ENCODE assay signal across 21 cellular contexts in genomic region chr17:10304758-10305300, GRCh38.
DNase-seq lines count a peak whose midpoint lies in the region; ATAC-seq and TF ChIP-seq lines count a peak whose summit lies in the region.
"Had no signal": no experiment of that assay in that cellular context is flagged by ENCODE, and none has a peak within 500 bp of the region (broad histone marks: within the 10 kb centered on the region; RNA-seq: fewer than 3 reads in every experiment).

No MANE protein-coding gene starts in this region.

- TF ChIP-seq POLR2A in uterus (IDR thresholded peaks at IDR 0.05) = no peak

- H3K27me3 ChIP-seq in HUES64 (ENCODE audit: insufficient read depth, low read length) (no peaks in the 10 kb centered on the region), uterus (no peaks in the 10 kb centered on the region), aorta (ENCODE audit: control insufficient read depth in 1 of 2, insufficient read depth in 2 of 2, low read length in 1 of 2) (no peaks in the 10 kb centered on the region)
- H3K27me3 ChIP-seq: BE2C; BLaER1 treated with 17β-estradiol and CSF1 and Interleukin-3, amounts not matched to agents 10 nM and 100 nM had no signal

- no peaks in the 10 kb centered on the region for H3K9me3 ChIP-seq in HUES64 (ENCODE audit: insufficient read depth, low read depth, low read length)
- no peaks in the 10 kb centered on the region for H3K9me3 ChIP-seq in uterus
- H3K9me3 ChIP-seq in aorta (ENCODE audit: control insufficient read depth, low read length) = no peaks in the 10 kb centered on the region
- H3K9me3 ChIP-seq: BE2C had no signal

- no peaks in the 10 kb centered on the region for H3K4me1 Mint-ChIP-seq in osteocyte (ENCODE audit: unreplicated experiment)
- H3K4me1 Mint-ChIP-seq: CD14-positive monocyte; CD8-positive, alpha-beta memory T cell had no signal

- ATAC-seq in GM21786 (IDR thresholded peaks at IDR 0.05; ENCODE audit: unreplicated experiment) (no peak), aorta (ENCODE audit: low FRiP score) (no peak)
- ATAC-seq: A549, HCT116 had no signal

- no peaks in the 10 kb centered on the region for H3K27me3 Mint-ChIP-seq in osteocyte (ENCODE audit: unreplicated experiment)
- H3K27me3 Mint-ChIP-seq: CD4-positive, alpha-beta T cell had no signal

- H3K4me1 ChIP-seq in HUES64 (ENCODE audit: insufficient read depth, low read length) = peaks cover 15% of the 10 kb centered on the region
- H3K4me1 ChIP-seq in uterus = no peaks in the 10 kb centered on the region
- no peaks in the 10 kb centered on the region for H3K4me1 ChIP-seq in aorta (ENCODE audit: control insufficient read depth in 1 of 2, insufficient read depth in 2 of 2, low read length in 2 of 2)
- H3K4me1 ChIP-seq: A549; BE2C; BLaER1 treated with 17β-estradiol and CSF1 and Interleukin-3, amounts not matched to agents 10 nM and 100 nM had no signal

- no peak for TF ChIP-seq CTCF in osteocyte (IDR thresholded peaks at IDR 0.05)
- no peak for TF ChIP-seq CTCF in uterus (IDR thresholded peaks at IDR 0.05)

- H3K27ac ChIP-seq in HUES64 (ENCODE audit: low read depth, low read length) = peak overlapping the region; percentile 3; the same call in 1 of the 2 replicates
- peak overlapping the region; percentile 28 to 29 for H3K27ac ChIP-seq in uterus
- no peak overlapping the region for H3K27ac ChIP-seq in aorta (ENCODE audit: low read depth in 1 of 2, low read length in 2 of 2)
- H3K27ac ChIP-seq: A549; BLaER1 treated with 17β-estradiol and CSF1 and Interleukin-3, amounts not matched to agents 10 nM and 100 nM; GM23248 had no signal

- H3K4me3 ChIP-seq in HUES64 (ENCODE audit: low read length) (no peak overlapping the region), uterus (no peak overlapping the region), aorta (ENCODE audit: low read length in 2 of 2) (no peak overlapping the region)
- H3K4me3 ChIP-seq: A549; BLaER1 treated with 17β-estradiol and CSF1 and Interleukin-3, amounts not matched to agents 10 nM and 100 nM; GM23248 had no signal

- H3K36me3 ChIP-seq in HUES64 (ENCODE audit: insufficient read depth, low read length) (no peaks in the 10 kb centered on the region), uterus (no peaks in the 10 kb centered on the region), aorta (ENCODE audit: control insufficient read depth in 1 of 2, insufficient read depth in 2 of 2, low read length in 1 of 2) (no peaks in the 10 kb centered on the region)
- H3K36me3 ChIP-seq: BE2C; BLaER1 treated with 17β-estradiol and CSF1 and Interleukin-3, amounts not matched to agents 10 nM and 100 nM had no signal

- 66% methylated on average over 4 of the region's 4 CpGs for WGBS in HUES64
- 78 to 84% methylated on average over 4 of the region's 4 CpGs for WGBS in aorta, 2 donors

- H3K4me3 Mint-ChIP-seq in osteocyte (ENCODE audit: unreplicated experiment) = no peak overlapping the region
- H3K4me3 Mint-ChIP-seq: CD14-positive monocyte; CD4-positive, alpha-beta T cell; CD8-positive, alpha-beta memory T cell; H9 had no signal

- DNase-seq in left kidney (ENCODE audit: low read depth, low spot score) = peak; percentile 10
- DNase-seq in osteocyte (ENCODE audit: extremely low spot score, unreplicated experiment) = peak; percentile 72
- no peak for DNase-seq in uterus
- no peak for DNase-seq in NAMALWA (ENCODE audit: low spot score)
- no peak for DNase-seq in aorta
- DNase-seq: 8988T; ACHN; AML-193; BE2C; CD4-positive, alpha-beta T cell; CD8-positive, alpha-beta memory T cell; DMS 273 treated with DMSO at 0.1 percent for 48 hours; DMS79; GM23248; H9 had no signal

- intact Hi-C loops in uterus (cut with DNase I; ENCODE audit: low total_unique reads) (no loop called here), aorta (cut with DNase I) (no loop called here)

- no peak overlapping the region for H3K27ac Mint-ChIP-seq in osteocyte (ENCODE audit: unreplicated experiment)
- H3K27ac Mint-ChIP-seq: CD14-positive monocyte; CD4-positive, alpha-beta T cell had no signal

- H3K9ac ChIP-seq in HUES64 (ENCODE audit: low read depth, low read length) = no peak overlapping the region
- H3K9ac ChIP-seq: BLaER1 treated with 17β-estradiol and CSF1 and Interleukin-3, amounts not matched to agents 10 nM and 100 nM; GM23248 had no signal

- no peaks in the 10 kb centered on the region for H3K36me3 Mint-ChIP-seq in osteocyte (ENCODE audit: unreplicated experiment)
- H3K36me3 Mint-ChIP-seq: CD14-positive monocyte; CD8-positive, alpha-beta memory T cell had no signal

- peaks cover 7% of the 10 kb centered on the region for H3K9me3 Mint-ChIP-seq in osteocyte (ENCODE audit: unreplicated experiment)
- H3K9me3 Mint-ChIP-seq: CD4-positive, alpha-beta T cell had no signal

Comparison
In these comparisons a context has a peak if more than half of its experiments do, and no peak if none do; other contexts are left out.
1. H3K27ac ChIP-seq: peak in HUES64 (single experiment) and uterus (2 of 2); none in aorta (0 of 2).
2. DNase-seq: peak in left kidney (single experiment) and osteocyte (single experiment); none in uterus (0 of 2), NAMALWA (single experiment) and aorta (0 of 2).